ENCODE assay signal across 1 cellular context in genomic region chr5:136039202-136039601, GRCh38.
TF ChIP-seq lines count a peak whose summit lies in the region.

No MANE protein-coding gene starts in this region.

TF ChIP-seq in K562, 482 proteins besides CTCF, POLR2A, EP300 and RAD21 (continued from another document):
- no peak for TF ChIP-seq ZNF277 (CRISPR knock-in tag; IDR thresholded peaks at IDR 0.05; ENCODE audit: borderline replicate concordance)
- TF ChIP-seq CBX2 (IDR thresholded peaks at IDR 0.05; ENCODE audit: insufficient read depth, low read length, poor library complexity, severe bottlenecking): no peak
- no peak for TF ChIP-seq TFAP4 (CRISPR knock-in tag; IDR thresholded peaks at IDR 0.05; ENCODE audit: borderline replicate concordance)
- TF ChIP-seq CTBP1 (IDR thresholded peaks at IDR 0.05; ENCODE audit: borderline replicate concordance): no peak
- TF ChIP-seq CREB3 (tag; conservative IDR thresholded peaks at IDR 0.05; ENCODE audit: low read depth): no peak
- TF ChIP-seq TBL1XR1 (IDR thresholded peaks at IDR 0.05; ENCODE audit: low read length in 2 of 2): no peak
- TF ChIP-seq KLF1 (tag; IDR thresholded peaks at IDR 0.05): no peak
- TF ChIP-seq E2F6 (IDR thresholded peaks at IDR 0.05; ENCODE audit: borderline replicate concordance in 1 of 2, extremely low read depth in 1 of 2, insufficient read depth in 1 of 2, insufficient read length in 1 of 2, low read depth in 1 of 2, low read length in 1 of 2, poor library complexity in 1 of 2, severe bottlenecking in 1 of 2): no peak
- no peak for TF ChIP-seq ZBTB9 (CRISPR knock-in tag; IDR thresholded peaks at IDR 0.05)
- no peak for TF ChIP-seq HNRNPUL1 (IDR thresholded peaks at IDR 0.05; ENCODE audit: low read length)
- TF ChIP-seq SMARCA5 (IDR thresholded peaks at IDR 0.05): no peak
